22 cellular contexts compared by ENCODE assay signal in genomic region chr18:43668866-43669265, GRCh38.
DNase-seq lines count a peak whose midpoint lies in the region; ATAC-seq and TF ChIP-seq lines count a peak whose summit lies in the region.
"Had no signal": no experiment of that assay in that cellular context is flagged by ENCODE, and none has a peak within 500 bp of the region (broad histone marks: within the 10 kb centered on the region; RNA-seq: fewer than 3 reads in every experiment).

No MANE protein-coding gene starts in this region.

- H3K4me3 Mint-ChIP-seq in nephron, result no peak overlapping the region
- H3K4me3 Mint-ChIP-seq in activated CD8-positive, alpha-beta T cell treated with anti-CD3 and anti-CD28 coated beads, Interleukin-2, amount 10 ng/mL, durations not matched to agents 7 days and 5 days, result no peak overlapping the region
- H3K4me3 Mint-ChIP-seq: CD14-positive monocyte; CD4-positive, alpha-beta memory T cell; CD4-positive, CD25-positive, alpha-beta regulatory T cell; CD8-positive, alpha-beta memory T cell had no signal

- POLR2A ChIA-PET in activated CD8-positive, alpha-beta T cell treated with anti-CD3 and anti-CD28 coated beads, Interleukin-2, amount 10 ng/mL, durations not matched to agents 7 days and 5 days (lab: Charles Lee), result no interaction called here

- TF ChIP-seq CTCF in nephron (IDR thresholded peaks at IDR 0.05; ENCODE audit: unreplicated experiment in 3 of 3), result no peak

- no peak for ATAC-seq in activated CD8-positive, alpha-beta T cell treated with anti-CD3 and anti-CD28 coated beads, Interleukin-2, amount 10 ng/mL, durations not matched to agents 7 days and 5 days
- ATAC-seq: GM12878 had no signal

- DNase-seq in amniotic epithelial cell (ENCODE audit: low read depth), result peak; percentile 5
- DNase-seq in activated CD4-positive, CD25-positive, alpha-beta regulatory T cell treated with anti-CD3 and anti-CD28 coated beads, Interleukin-2, amount 50 U/mL, for 72 hours, result no peak
- no peak for DNase-seq in stimulated activated CD4-positive, alpha-beta T cell treated with anti-CD3 and anti-CD28 coated beads, Interleukin-4, amount 100 ng/mL, for 4 hours
- no peak for DNase-seq in activated CD8-positive, alpha-beta T cell treated with anti-CD3 and anti-CD28 coated beads, Interleukin-2, amount 10 ng/mL, durations not matched to agents 7 days and 5 days
- DNase-seq: 8988T; ACHN; BE2C; C1 segment of cervical spinal cord; CD4-positive, alpha-beta memory T cell; CD4-positive, CD25-positive, alpha-beta regulatory T cell; CD8-positive, alpha-beta memory T cell; COR-L47; DMS 273 treated with DMSO at 0.1 percent for 48 hours; DMS153; DMS53; DMS79; DND-41; EL; GDM1 had no signal

- CTCF ChIA-PET in activated CD8-positive, alpha-beta T cell treated with anti-CD3 and anti-CD28 coated beads, Interleukin-2, amount 10 ng/mL, durations not matched to agents 7 days and 5 days (lab: Charles Lee), result no interaction called here

- H3K9me3 Mint-ChIP-seq in nephron, result no peaks in the 10 kb centered on the region
- no peaks in the 10 kb centered on the region for H3K9me3 Mint-ChIP-seq in activated CD8-positive, alpha-beta T cell treated with anti-CD3 and anti-CD28 coated beads, Interleukin-2, amount 10 ng/mL, durations not matched to agents 7 days and 5 days (ENCODE audit: insufficient read depth)
- H3K9me3 Mint-ChIP-seq: CD14-positive monocyte had no signal

- H3K36me3 Mint-ChIP-seq in nephron (ENCODE audit: low read depth), result no peaks in the 10 kb centered on the region
- no peaks in the 10 kb centered on the region for H3K36me3 Mint-ChIP-seq in activated CD8-positive, alpha-beta T cell treated with anti-CD3 and anti-CD28 coated beads, Interleukin-2, amount 10 ng/mL, durations not matched to agents 7 days and 5 days (ENCODE audit: low read depth)
- H3K36me3 Mint-ChIP-seq: CD14-positive monocyte; CD4-positive, alpha-beta memory T cell; CD4-positive, CD25-positive, alpha-beta regulatory T cell; CD8-positive, alpha-beta memory T cell had no signal

- peak overlapping the region in 2 of 3 experiments; percentile 13 to 86 for H3K27ac Mint-ChIP-seq in nephron
- H3K27ac Mint-ChIP-seq in activated CD8-positive, alpha-beta T cell treated with anti-CD3 and anti-CD28 coated beads, Interleukin-2, amount 10 ng/mL, durations not matched to agents 7 days and 5 days, result no peak overlapping the region
- H3K27ac Mint-ChIP-seq: CD14-positive monocyte; CD4-positive, alpha-beta memory T cell; CD4-positive, CD25-positive, alpha-beta regulatory T cell; CD8-positive, alpha-beta memory T cell had no signal

- no peaks in the 10 kb centered on the region for H3K27me3 Mint-ChIP-seq in nephron (ENCODE audit: low read depth)
- H3K27me3 Mint-ChIP-seq in activated CD8-positive, alpha-beta T cell treated with anti-CD3 and anti-CD28 coated beads, Interleukin-2, amount 10 ng/mL, durations not matched to agents 7 days and 5 days (ENCODE audit: low read depth), result no peaks in the 10 kb centered on the region
- H3K27me3 Mint-ChIP-seq: CD4-positive, alpha-beta memory T cell; CD4-positive, CD25-positive, alpha-beta regulatory T cell; CD8-positive, alpha-beta memory T cell had no signal

- H3K4me1 Mint-ChIP-seq in nephron, result peaks cover 26% of the 10 kb centered on the region
- H3K4me1 Mint-ChIP-seq in activated CD8-positive, alpha-beta T cell treated with anti-CD3 and anti-CD28 coated beads, Interleukin-2, amount 10 ng/mL, durations not matched to agents 7 days and 5 days (ENCODE audit: low read depth), result no peaks in the 10 kb centered on the region
- H3K4me1 Mint-ChIP-seq: CD14-positive monocyte; CD4-positive, alpha-beta memory T cell; CD4-positive, CD25-positive, alpha-beta regulatory T cell; CD8-positive, alpha-beta memory T cell had no signal
